2 cellular contexts compared by ENCODE assay signal in the genomic region with DNA sequence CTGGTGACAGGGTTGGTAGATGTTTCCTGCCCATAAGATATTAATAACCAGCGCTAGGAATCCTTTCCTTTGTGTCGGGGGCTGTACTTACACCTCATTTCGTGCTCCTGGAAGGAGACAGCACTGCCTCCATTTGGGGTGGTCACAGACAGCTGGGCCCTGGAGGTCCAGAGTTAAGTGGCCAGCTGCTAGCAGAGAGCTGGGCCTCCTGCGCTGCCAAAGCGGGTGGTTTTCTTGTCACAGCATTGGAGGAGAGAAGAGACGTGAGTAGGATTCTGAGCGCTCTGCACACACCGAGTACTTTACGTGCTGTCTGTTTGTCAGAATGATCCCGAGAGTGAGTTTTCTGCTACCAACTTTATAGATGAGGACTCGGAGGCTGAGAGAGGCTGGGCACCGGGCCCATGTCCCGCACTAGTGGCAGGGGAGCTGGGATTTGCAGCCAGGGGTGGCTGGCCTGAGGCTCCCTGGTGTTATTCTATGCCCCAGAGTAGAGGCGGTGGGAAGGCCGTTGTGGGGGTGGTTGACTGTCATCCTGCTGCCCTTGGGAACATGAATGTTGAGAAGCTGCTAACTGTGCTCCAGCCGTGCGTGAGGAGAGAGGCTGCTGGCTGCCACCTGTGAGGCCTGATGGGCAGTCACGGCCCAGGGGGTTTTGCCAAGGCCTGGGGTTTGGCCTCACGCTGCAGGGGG.
TF ChIP-seq lines count a peak whose summit lies in the region.

No MANE protein-coding gene starts in this region.

TF ChIP-seq in GM23338, 12 proteins besides CTCF, POLR2A, EP300 and RAD21:
- TF ChIP-seq EZH2phosphoT487 (IDR thresholded peaks at IDR 0.05; ENCODE audit: unreplicated experiment) (no peak), NANOG (IDR thresholded peaks at IDR 0.05; ENCODE audit: borderline replicate concordance) (no peak), STAT1 (IDR thresholded peaks at IDR 0.05; ENCODE audit: unreplicated experiment) (no peak), ETS1 (IDR thresholded peaks at IDR 0.05) (no peak), POLR2AphosphoS5 (IDR thresholded peaks at IDR 0.05; ENCODE audit: low read depth) (no peak), ZNF462 (CRISPR knock-in tag; IDR thresholded peaks at IDR 0.05) (no peak)

TF ChIP-seq in H1, 55 proteins besides CTCF, POLR2A, EP300 and RAD21:
- TF ChIP-seq BRCA1 (IDR thresholded peaks at IDR 0.05; ENCODE audit: low read depth, low read length) (no peak), KDM4A (IDR thresholded peaks at IDR 0.05; ENCODE audit: low read depth, low read length, severe bottlenecking) (no peak), ATF3 (IDR thresholded peaks at IDR 0.05; ENCODE audit: insufficient read depth, low read depth, low read length) (no peak), ASH2L (IDR thresholded peaks at IDR 0.05; ENCODE audit: low read length) (no peak), JUND (IDR thresholded peaks at IDR 0.05; ENCODE audit: low read length) (no peak), CBX5 (IDR thresholded peaks at IDR 0.05; ENCODE audit: low read depth, low read length) (no peak), CEBPB (IDR thresholded peaks at IDR 0.05; ENCODE audit: low read depth, low read length) (no peak), MAX (IDR thresholded peaks at IDR 0.05) (no peak), SP1 (IDR thresholded peaks at IDR 0.05; ENCODE audit: low read depth, low read length) (no peak), SP2 (IDR thresholded peaks at IDR 0.05; ENCODE audit: low read length) (no peak), MAFK (IDR thresholded peaks at IDR 0.05; ENCODE audit: low read depth, low read length) (no peak), TAF7 (optimal IDR thresholded peaks at IDR 0.05; ENCODE audit: borderline replicate concordance, low read depth, low read length) (no peak), E2F6 (IDR thresholded peaks at IDR 0.05) (no peak), TEAD4 (IDR thresholded peaks at IDR 0.05; ENCODE audit: low read depth, low read length) (no peak), KDM5A (IDR thresholded peaks at IDR 0.05; ENCODE audit: low read length) (no peak), FOSL1 (IDR thresholded peaks at IDR 0.05; ENCODE audit: insufficient read depth, low read depth, low read length) (no peak), RXRA (IDR thresholded peaks at IDR 0.05; ENCODE audit: insufficient read depth, low read depth, low read length) (no peak), TCF12 (IDR thresholded peaks at IDR 0.05; ENCODE audit: low read depth, low read length) (no peak)
